In genomic region chr19:7535035-7535992, GRCh38 we compare ENCODE assay signal across 1 cellular context.
TF ChIP-seq lines count a peak whose summit lies in the region.

PNPLA6 (plus strand) TSS chr19:7535717; CDS start chr19:7535789, 72 bp downstream.

TF ChIP-seq in WTC11, 78 proteins besides CTCF, POLR2A, EP300 and RAD21 (continued from another document):
- TF ChIP-seq AR (CRISPR knock-in tag; IDR thresholded peaks at IDR 0.05) (0 out of 2 replicates have a peak, but pooled peaks have one; percentile 63), ZNF532 (CRISPR knock-in tag; IDR thresholded peaks at IDR 0.05; ENCODE audit: borderline replicate concordance) (no peak), PRDM15 (CRISPR knock-in tag; IDR thresholded peaks at IDR 0.05) (0 out of 2 replicates have a peak, but pooled peaks have one; percentile 17), ETV6 (CRISPR knock-in tag; IDR thresholded peaks at IDR 0.05) (peak; percentile 86; the same call in 1 of the 2 replicates), SOX15 (CRISPR knock-in tag; IDR thresholded peaks at IDR 0.05) (no peak), ZMAT4 (CRISPR knock-in tag; IDR thresholded peaks at IDR 0.05) (no peak), ZNF396 (CRISPR knock-in tag; IDR thresholded peaks at IDR 0.05; ENCODE audit: borderline replicate concordance) (no peak), STAT6 (CRISPR knock-in tag; conservative IDR thresholded peaks at IDR 0.05; ENCODE audit: low read depth) (no peak), AFF4 (CRISPR knock-in tag; IDR thresholded peaks at IDR 0.05; ENCODE audit: borderline replicate concordance) (no peak), NFATC4 (CRISPR knock-in tag; IDR thresholded peaks at IDR 0.05) (peak; percentile 72; the same call in 1 of the 2 replicates), HMGXB4 (CRISPR knock-in tag; IDR thresholded peaks at IDR 0.05) (peak; percentile 31; the same call in 1 of the 2 replicates), ZNF138 (CRISPR knock-in tag; conservative IDR thresholded peaks at IDR 0.05) (no peak), ZBTB43 (CRISPR knock-in tag; IDR thresholded peaks at IDR 0.05) (no peak), ATF3 (CRISPR knock-in tag; conservative IDR thresholded peaks at IDR 0.05) (no peak), USF2 (CRISPR knock-in tag; IDR thresholded peaks at IDR 0.05) (peak; percentile 50), FOXK1 (CRISPR knock-in tag; IDR thresholded peaks at IDR 0.05) (peak; percentile 37; the same call in 1 of the 2 replicates), MYBL2 (CRISPR knock-in tag; IDR thresholded peaks at IDR 0.05) (no peak), ATF1 (CRISPR knock-in tag; IDR thresholded peaks at IDR 0.05) (no peak), TP53 (CRISPR knock-in tag; IDR thresholded peaks at IDR 0.05) (no peak), JUN (CRISPR knock-in tag; IDR thresholded peaks at IDR 0.05) (no peak), PRRX2 (CRISPR knock-in tag; IDR thresholded peaks at IDR 0.05) (no peak), ZNF232 (CRISPR knock-in tag; IDR thresholded peaks at IDR 0.05) (no peak; the same call in 1 of the 2 replicates), NFE2L1 (CRISPR knock-in tag; IDR thresholded peaks at IDR 0.05) (no peak), MLX (CRISPR knock-in tag; IDR thresholded peaks at IDR 0.05) (no peak)
